ENCODE assay signal across 8 cellular contexts in genomic region chr14:100341301-100342031, GRCh38. TPM values are rescaled to one million over a fixed set of nuclear protein-coding genes. Genes with fewer than 3 reads are reported as not detected.
DNase-seq lines count a peak whose midpoint lies in the region; ATAC-seq, FAIRE-seq and TF ChIP-seq lines count a peak whose summit lies in the region.

No MANE protein-coding gene starts in this region.

- intact Hi-C loops in right lobe of liver (cut with DNase I): no loop called here

- no peak for TF ChIP-seq POLR2A in right lobe of liver (IDR thresholded peaks at IDR 0.05)

- H3K4me1 ChIP-seq in right lobe of liver (peaks cover 0 to 11% (median 0%) of the 10 kb centered on the region in 4 donors), thymus (ENCODE audit: control insufficient read depth, insufficient read depth, low read length) (peaks cover 15% of the 10 kb centered on the region)

- TF ChIP-seq CTCF in bronchial epithelial cell (IDR thresholded peaks at IDR 0.05; ENCODE audit: insufficient read depth, low read length, severe bottlenecking) (no peak), right lobe of liver (IDR thresholded peaks at IDR 0.05) (no peak)

- DNase-seq in AML-193 (lab: John Stamatoyannopoulos, UW): peak; percentile 93 to 96
- DNase-seq in NCI-H510A treated with DMSO at 0.1 percent for 48 hours (lab: John Stamatoyannopoulos, UW): peak; percentile 41
- peak; percentile 79 for DNase-seq in bronchial epithelial cell (ENCODE audit: low read depth)
- DNase-seq in right lobe of liver: peak in 2 of 3 donors; percentile 47 to 66
- DNase-seq in NCI-H446 (lab: John Stamatoyannopoulos, UW): no peak

- H3K36me3 ChIP-seq in bronchial epithelial cell (ENCODE audit: control insufficient read depth, insufficient read depth, low read length) (peaks cover 33% of the 10 kb centered on the region), right lobe of liver (peaks cover 0 to 17% (median 8%) of the 10 kb centered on the region in 4 donors), thymus (ENCODE audit: control insufficient read depth, insufficient read depth) (peaks cover 37% of the 10 kb centered on the region)

- H3K27me3 ChIP-seq in bronchial epithelial cell (ENCODE audit: control insufficient read depth, insufficient read depth, low read length) (no peaks in the 10 kb centered on the region), right lobe of liver (no peaks in the 10 kb centered on the region), thymus (ENCODE audit: control insufficient read depth, insufficient read depth) (no peaks in the 10 kb centered on the region)

- 56% methylated on average over 5 of the region's 8 CpGs for WGBS in right lobe of liver (ENCODE audit: insufficient coverage, low coverage, low lambda C conversion rate, missing lambda C conversion rate)
- 52% methylated on average over 8 of the region's 8 CpGs for WGBS in thymus

- ATAC-seq in GM21367 (IDR thresholded peaks at IDR 0.05; ENCODE audit: unreplicated experiment): peak; percentile 50
- peak; percentile 82 to 91 (median 85) for ATAC-seq in right lobe of liver
- ATAC-seq in GM21381 (IDR thresholded peaks at IDR 0.05; ENCODE audit: unreplicated experiment): no peak

- no peaks in the 10 kb centered on the region for H3K9me3 ChIP-seq in right lobe of liver
- H3K9me3 ChIP-seq in thymus (ENCODE audit: control insufficient read depth): no peaks in the 10 kb centered on the region

- peak overlapping the region; percentile 5 to 82 (median 62) for H3K27ac ChIP-seq in right lobe of liver
- peak overlapping the region; percentile 79 for H3K27ac ChIP-seq in thymus (ENCODE audit: low read depth)

- no peak for FAIRE-seq in bronchial epithelial cell (lab: Jason Lieb, UNC)

- H3K4me3 ChIP-seq in bronchial epithelial cell (ENCODE audit: low read depth, low read length) (no peak overlapping the region), right lobe of liver (no peak overlapping the region), thymus (ENCODE audit: low read length) (no peak overlapping the region)

RNA-seq across cellular contexts. Expression of gene SLC25A47, which starts 18.3 kb away (rescaled TPM):
- not detected in 2 replicates for total RNA-seq in bronchial epithelial cell
- 100 to 1,000 TPM in 4 of 6 experiments, 10 to 100 TPM in 2; 74.8 to 378 (median 229) TPM for total RNA-seq in right lobe of liver
- 0.09 TPM for polyA plus RNA-seq in thymus

RNA-seq across cellular contexts. Expression of gene WDR25, which starts 34.8 kb away (rescaled TPM):
- 14.2 and 19.2 TPM in 2 replicates for total RNA-seq in bronchial epithelial cell
- 1 to 10 TPM; 3.5 to 8.2 (median 4.5) TPM for total RNA-seq in right lobe of liver
- polyA plus RNA-seq in thymus: 7.2 TPM

RNA-seq across cellular contexts. Expression of gene SLC25A29, which starts 35.2 kb away (rescaled TPM):
- total RNA-seq in bronchial epithelial cell: 16.1 and 17.3 TPM in 2 replicates
- 10 to 100 TPM; 14.1 to 30.3 (median 18.2) TPM for total RNA-seq in right lobe of liver
- polyA plus RNA-seq in thymus: 90.3 TPM

Comparison
In these comparisons a context has a peak if more than half of its experiments do, and no peak if none do; other contexts are left out.
1. DNase-seq: peak in AML-193 (2 of 2), NCI-H510A treated with DMSO at 0.1 percent for 48 hours (single experiment), bronchial epithelial cell (single experiment) and right lobe of liver (2 of 3); none in NCI-H446 (0 of 2).
2. RNA of gene SLC25A47, which starts 18.3 kb away (total RNA-seq): 74.8 to 378 TPM in right lobe of liver; not detected in bronchial epithelial cell; every median in the first group is over 10 times any median in the second.